Comparison of ENCODE assay signal across 29 cellular contexts in genomic region chr12:113347892-113348291, GRCh38. TPM values are rescaled to one million over a fixed set of nuclear protein-coding genes. Genes with fewer than 3 reads are reported as not detected.
"Had no signal": no experiment of that assay in that cellular context is flagged by ENCODE, and none has a peak within 500 bp of the region (broad histone marks: within the 10 kb centered on the region; RNA-seq: fewer than 3 reads in every experiment).

No MANE protein-coding gene starts in this region.

- H3K36me3 ChIP-seq: ascending aorta had no signal

- H3K4me1 ChIP-seq: ascending aorta, body of pancreas had no signal

- H3K27ac Mint-ChIP-seq: activated CD8-positive, alpha-beta memory T cell treated with anti-CD3 and anti-CD28 coated beads, Interleukin-2, amount 10 ng/mL, durations not matched to agents 7 days and 5 days; activated naive CD4-positive, alpha-beta T cell treated with anti-CD3 and anti-CD28 coated beads, Interleukin-2, amount 50 U/mL, for 72 hours; activated naive CD8-positive, alpha-beta T cell treated with anti-CD3 and anti-CD28 coated beads, Interleukin-2, amount 50 U/mL, for 24 hours; activated T-cell treated with anti-CD3 and anti-CD28 coated beads, Interleukin-2, amount 50 U/mL, for 24 hours; activated T-helper 1 cell treated with anti-CD3 and anti-CD28 coated beads, Interleukin-12 subunit alpha, Interleukin-12 subunit beta, Interleukin-2, Interleukin-4 antibody, amounts not matched to agents 30 ng/mL and 10 ng/mL and 1 ng/mL, durations not matched to agents 14 hours and 24 hours and 36 hours; T-helper 1 cell treated with Interleukin-12 subunit alpha and Interleukin-12 subunit beta and Interleukin-4 antibody, amounts not matched to agents 30 μg/mL and 1 μg/mL, for 36 hours; WTC11 had no signal

- H3K9me3 Mint-ChIP-seq: activated naive CD4-positive, alpha-beta T cell treated with anti-CD3 and anti-CD28 coated beads, Interleukin-2, amount 50 U/mL, for 72 hours; activated naive CD8-positive, alpha-beta T cell treated with anti-CD3 and anti-CD28 coated beads, Interleukin-2, amount 50 U/mL, for 24 hours; activated T-cell treated with anti-CD3 and anti-CD28 coated beads, Interleukin-2, amount 50 U/mL, for 24 hours; activated T-helper 1 cell treated with anti-CD3 and anti-CD28 coated beads, Interleukin-12 subunit alpha, Interleukin-12 subunit beta, Interleukin-2, Interleukin-4 antibody, amounts not matched to agents 30 ng/mL and 10 ng/mL and 1 ng/mL, durations not matched to agents 14 hours and 24 hours and 36 hours; T-helper 1 cell treated with Interleukin-12 subunit alpha and Interleukin-12 subunit beta and Interleukin-4 antibody, amounts not matched to agents 30 μg/mL and 1 μg/mL, for 36 hours; WTC11 had no signal

- H3K4me3 ChIP-seq: ascending aorta, body of pancreas had no signal

- H3K4me1 Mint-ChIP-seq: activated CD8-positive, alpha-beta memory T cell treated with anti-CD3 and anti-CD28 coated beads, Interleukin-2, amount 10 ng/mL, durations not matched to agents 7 days and 5 days; activated naive CD8-positive, alpha-beta T cell treated with anti-CD3 and anti-CD28 coated beads, Interleukin-2, amount 50 U/mL, for 24 hours had no signal

- ATAC-seq: activated CD8-positive, alpha-beta memory T cell treated with anti-CD3 and anti-CD28 coated beads, Interleukin-2, amount 10 ng/mL, durations not matched to agents 7 days and 5 days; activated naive CD4-positive, alpha-beta T cell treated with anti-CD3 and anti-CD28 coated beads, Interleukin-2, amount 50 U/mL, for 72 hours; activated naive CD8-positive, alpha-beta T cell treated with anti-CD3 and anti-CD28 coated beads, Interleukin-2, amount 50 U/mL, for 24 hours; body of pancreas; PC-3; WTC11 had no signal

- H3K27ac ChIP-seq: ascending aorta, body of pancreas had no signal

- DNase-seq: activated CD4-positive, alpha-beta T cell treated with anti-CD3 and anti-CD28 coated beads for 48 hours; activated CD4-positive, alpha-beta T cell treated with anti-CD3 and anti-CD28 coated beads, Interleukin-2, amount 50 U/mL, for 4 hours; activated CD4-positive, CD25-positive, alpha-beta regulatory T cell treated with anti-CD3 and anti-CD28 coated beads, Interleukin-2, amount 50 U/mL, for 72 hours; activated CD8-positive, alpha-beta memory T cell treated with anti-CD3 and anti-CD28 coated beads, Interleukin-2, amount 10 ng/mL, durations not matched to agents 7 days and 5 days; activated effector memory CD4-positive, alpha-beta T cell treated with Interleukin-2 at 50 U/mL for 16 hours; activated naive CD4-positive, alpha-beta T cell treated with Interleukin-2 at 50 U/mL for 16 hours; activated naive CD8-positive, alpha-beta T cell treated with anti-CD3 and anti-CD28 coated beads, Interleukin-2, amount 50 U/mL, for 24 hours; activated T-cell treated with anti-CD3 and anti-CD28 coated beads, Interleukin-2, amount 50 U/mL, for 24 hours; amniotic stem cell; body of pancreas; central memory CD4-positive, alpha-beta T cell; Kasumi-1; KBM-7; NCI-H1048; NCI-H146; NCI-H187 treated with DMSO at 0.1 percent for 48 hours; NCI-H510A treated with DMSO at 0.1 percent for 48 hours; NCI-H69; PC-3; SHP77 had no signal

- H3K4me3 Mint-ChIP-seq: activated CD8-positive, alpha-beta memory T cell treated with anti-CD3 and anti-CD28 coated beads, Interleukin-2, amount 10 ng/mL, durations not matched to agents 7 days and 5 days; activated naive CD8-positive, alpha-beta T cell treated with anti-CD3 and anti-CD28 coated beads, Interleukin-2, amount 50 U/mL, for 24 hours; activated T-cell treated with anti-CD3 and anti-CD28 coated beads, Interleukin-2, amount 50 U/mL, for 24 hours; activated T-helper 1 cell treated with anti-CD3 and anti-CD28 coated beads, Interleukin-12 subunit alpha, Interleukin-12 subunit beta, Interleukin-2, Interleukin-4 antibody, amounts not matched to agents 30 ng/mL and 10 ng/mL and 1 ng/mL, durations not matched to agents 14 hours and 24 hours and 36 hours; T-helper 1 cell treated with Interleukin-12 subunit alpha and Interleukin-12 subunit beta and Interleukin-4 antibody, amounts not matched to agents 30 μg/mL and 1 μg/mL, for 36 hours; WTC11 had no signal

- H3K9me3 ChIP-seq: ascending aorta, body of pancreas had no signal

- H3K36me3 Mint-ChIP-seq: activated CD8-positive, alpha-beta memory T cell treated with anti-CD3 and anti-CD28 coated beads, Interleukin-2, amount 10 ng/mL, durations not matched to agents 7 days and 5 days; activated naive CD4-positive, alpha-beta T cell treated with anti-CD3 and anti-CD28 coated beads, Interleukin-2, amount 50 U/mL, for 72 hours; WTC11 had no signal

- H3K27me3 Mint-ChIP-seq: activated T-cell treated with anti-CD3 and anti-CD28 coated beads, Interleukin-2, amount 50 U/mL, for 24 hours had no signal

- H3K27me3 ChIP-seq: ascending aorta, body of pancreas had no signal

RNA-seq across cellular contexts. Expression of gene SDS, which starts 55.8 kb away (rescaled TPM):
- total RNA-seq: activated CD8-positive, alpha-beta memory T cell treated with anti-CD3 and anti-CD28 coated beads, Interleukin-2, amount 10 ng/mL, durations not matched to agents 7 days and 5 days; activated naive CD4-positive, alpha-beta T cell treated with anti-CD3 and anti-CD28 coated beads, Interleukin-2, amount 50 U/mL, for 72 hours; activated T-helper 1 cell treated with anti-CD3 and anti-CD28 coated beads, Interleukin-12 subunit alpha, Interleukin-12 subunit beta, Interleukin-2, Interleukin-4 antibody, amounts not matched to agents 30 ng/mL and 10 ng/mL and 1 ng/mL, durations not matched to agents 14 hours and 24 hours and 36 hours; bronchial epithelial cell; chondrocyte; MCF 10A; PC-3; SK-MEL-5 had no signal
